1 cellular context compared by ENCODE assay signal in the genomic region with DNA sequence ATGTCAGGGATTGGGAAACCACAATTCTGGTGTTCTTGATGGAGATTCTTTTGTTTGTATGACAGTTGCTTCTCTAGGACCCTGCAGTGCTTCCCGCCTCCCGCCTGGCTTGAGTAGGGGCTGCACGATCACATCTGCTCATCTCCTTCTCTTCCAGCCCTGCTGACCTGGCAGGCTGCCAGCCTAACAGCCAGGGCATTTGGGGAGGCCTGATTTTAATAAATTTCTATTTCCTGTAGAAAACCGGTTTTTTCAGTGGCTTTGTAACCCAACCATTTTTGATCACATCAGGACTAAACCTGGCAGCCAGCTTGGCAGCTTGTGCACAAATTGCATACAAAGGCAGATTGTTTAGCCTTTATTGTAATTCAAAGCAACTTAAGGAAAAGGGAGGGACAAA.
TF ChIP-seq lines count a peak whose summit lies in the region.

No MANE protein-coding gene starts in this region.

TF ChIP-seq in GM23338, 12 proteins besides CTCF, POLR2A, EP300 and RAD21 (continued from another document):
- TF ChIP-seq, protein P1, sequence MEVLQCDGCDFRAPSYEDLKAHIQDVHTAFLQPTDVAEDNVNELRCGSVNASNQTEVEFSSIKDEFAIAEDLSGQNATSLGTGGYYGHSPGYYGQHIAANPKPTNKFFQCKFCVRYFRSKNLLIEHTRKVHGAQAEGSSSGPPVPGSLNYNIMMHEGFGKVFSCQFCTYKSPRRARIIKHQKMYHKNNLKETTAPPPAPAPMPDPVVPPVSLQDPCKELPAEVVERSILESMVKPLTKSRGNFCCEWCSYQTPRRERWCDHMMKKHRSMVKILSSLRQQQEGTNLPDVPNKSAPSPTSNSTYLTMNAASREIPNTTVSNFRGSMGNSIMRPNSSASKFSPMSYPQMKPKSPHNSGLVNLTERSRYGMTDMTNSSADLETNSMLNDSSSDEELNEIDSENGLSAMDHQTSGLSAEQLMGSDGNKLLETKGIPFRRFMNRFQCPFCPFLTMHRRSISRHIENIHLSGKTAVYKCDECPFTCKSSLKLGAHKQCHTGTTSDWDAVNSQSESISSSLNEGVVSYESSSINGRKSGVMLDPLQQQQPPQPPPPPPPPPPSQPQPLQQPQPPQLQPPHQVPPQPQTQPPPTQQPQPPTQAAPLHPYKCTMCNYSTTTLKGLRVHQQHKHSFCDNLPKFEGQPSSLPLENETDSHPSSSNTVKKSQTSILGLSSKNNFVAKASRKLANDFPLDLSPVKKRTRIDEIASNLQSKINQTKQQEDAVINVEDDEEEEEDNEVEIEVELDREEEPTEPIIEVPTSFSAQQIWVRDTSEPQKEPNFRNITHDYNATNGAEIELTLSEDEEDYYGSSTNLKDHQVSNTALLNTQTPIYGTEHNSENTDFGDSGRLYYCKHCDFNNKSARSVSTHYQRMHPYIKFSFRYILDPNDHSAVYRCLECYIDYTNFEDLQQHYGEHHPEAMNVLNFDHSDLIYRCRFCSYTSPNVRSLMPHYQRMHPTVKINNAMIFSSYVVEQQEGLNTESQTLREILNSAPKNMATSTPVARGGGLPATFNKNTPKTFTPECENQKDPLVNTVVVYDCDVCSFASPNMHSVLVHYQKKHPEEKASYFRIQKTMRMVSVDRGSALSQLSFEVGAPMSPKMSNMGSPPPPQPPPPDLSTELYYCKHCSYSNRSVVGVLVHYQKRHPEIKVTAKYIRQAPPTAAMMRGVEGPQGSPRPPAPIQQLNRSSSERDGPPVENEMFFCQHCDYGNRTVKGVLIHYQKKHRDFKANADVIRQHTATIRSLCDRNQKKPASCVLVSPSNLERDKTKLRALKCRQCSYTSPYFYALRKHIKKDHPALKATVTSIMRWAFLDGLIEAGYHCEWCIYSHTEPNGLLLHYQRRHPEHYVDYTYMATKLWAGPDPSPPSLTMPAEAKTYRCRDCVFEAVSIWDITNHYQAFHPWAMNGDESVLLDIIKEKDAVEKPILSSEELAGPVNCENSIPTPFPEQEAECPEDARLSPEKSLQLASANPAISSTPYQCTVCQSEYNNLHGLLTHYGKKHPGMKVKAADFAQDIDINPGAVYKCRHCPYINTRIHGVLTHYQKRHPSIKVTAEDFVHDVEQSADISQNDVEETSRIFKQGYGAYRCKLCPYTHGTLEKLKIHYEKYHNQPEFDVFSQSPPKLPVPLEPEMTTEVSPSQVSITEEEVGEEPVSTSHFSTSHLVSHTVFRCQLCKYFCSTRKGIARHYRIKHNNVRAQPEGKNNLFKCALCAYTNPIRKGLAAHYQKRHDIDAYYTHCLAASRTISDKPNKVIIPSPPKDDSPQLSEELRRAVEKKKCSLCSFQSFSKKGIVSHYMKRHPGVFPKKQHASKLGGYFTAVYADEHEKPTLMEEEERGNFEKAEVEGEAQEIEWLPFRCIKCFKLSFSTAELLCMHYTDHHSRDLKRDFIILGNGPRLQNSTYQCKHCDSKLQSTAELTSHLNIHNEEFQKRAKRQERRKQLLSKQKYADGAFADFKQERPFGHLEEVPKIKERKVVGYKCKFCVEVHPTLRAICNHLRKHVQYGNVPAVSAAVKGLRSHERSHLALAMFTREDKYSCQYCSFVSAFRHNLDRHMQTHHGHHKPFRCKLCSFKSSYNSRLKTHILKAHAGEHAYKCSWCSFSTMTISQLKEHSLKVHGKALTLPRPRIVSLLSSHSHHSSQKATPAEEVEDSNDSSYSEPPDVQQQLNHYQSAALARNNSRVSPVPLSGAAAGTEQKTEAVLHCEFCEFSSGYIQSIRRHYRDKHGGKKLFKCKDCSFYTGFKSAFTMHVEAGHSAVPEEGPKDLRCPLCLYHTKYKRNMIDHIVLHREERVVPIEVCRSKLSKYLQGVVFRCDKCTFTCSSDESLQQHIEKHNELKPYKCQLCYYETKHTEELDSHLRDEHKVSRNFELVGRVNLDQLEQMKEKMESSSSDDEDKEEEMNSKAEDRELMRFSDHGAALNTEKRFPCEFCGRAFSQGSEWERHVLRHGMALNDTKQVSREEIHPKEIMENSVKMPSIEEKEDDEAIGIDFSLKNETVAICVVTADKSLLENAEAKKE (CRISPR knock-in tag; IDR thresholded peaks at IDR 0.05) = no peak
